In genomic region chr11:75527130-75527529, GRCh38 we compare ENCODE assay signal across 1 cellular context.
TF ChIP-seq lines count a peak whose summit lies in the region.

No MANE protein-coding gene starts in this region.

TF ChIP-seq in K562, 482 proteins besides CTCF, POLR2A, EP300 and RAD21 (continued from another document):
- TF ChIP-seq, protein P1, sequence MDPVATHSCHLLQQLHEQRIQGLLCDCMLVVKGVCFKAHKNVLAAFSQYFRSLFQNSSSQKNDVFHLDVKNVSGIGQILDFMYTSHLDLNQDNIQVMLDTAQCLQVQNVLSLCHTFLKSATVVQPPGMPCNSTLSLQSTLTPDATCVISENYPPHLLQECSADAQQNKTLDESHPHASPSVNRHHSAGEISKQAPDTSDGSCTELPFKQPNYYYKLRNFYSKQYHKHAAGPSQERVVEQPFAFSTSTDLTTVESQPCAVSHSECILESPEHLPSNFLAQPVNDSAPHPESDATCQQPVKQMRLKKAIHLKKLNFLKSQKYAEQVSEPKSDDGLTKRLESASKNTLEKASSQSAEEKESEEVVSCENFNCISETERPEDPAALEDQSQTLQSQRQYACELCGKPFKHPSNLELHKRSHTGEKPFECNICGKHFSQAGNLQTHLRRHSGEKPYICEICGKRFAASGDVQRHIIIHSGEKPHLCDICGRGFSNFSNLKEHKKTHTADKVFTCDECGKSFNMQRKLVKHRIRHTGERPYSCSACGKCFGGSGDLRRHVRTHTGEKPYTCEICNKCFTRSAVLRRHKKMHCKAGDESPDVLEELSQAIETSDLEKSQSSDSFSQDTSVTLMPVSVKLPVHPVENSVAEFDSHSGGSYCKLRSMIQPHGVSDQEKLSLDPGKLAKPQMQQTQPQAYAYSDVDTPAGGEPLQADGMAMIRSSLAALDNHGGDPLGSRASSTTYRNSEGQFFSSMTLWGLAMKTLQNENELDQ (CRISPR knock-in tag; IDR thresholded peaks at IDR 0.05; ENCODE audit: borderline replicate concordance) = no peak
- TF ChIP-seq, protein P2, sequence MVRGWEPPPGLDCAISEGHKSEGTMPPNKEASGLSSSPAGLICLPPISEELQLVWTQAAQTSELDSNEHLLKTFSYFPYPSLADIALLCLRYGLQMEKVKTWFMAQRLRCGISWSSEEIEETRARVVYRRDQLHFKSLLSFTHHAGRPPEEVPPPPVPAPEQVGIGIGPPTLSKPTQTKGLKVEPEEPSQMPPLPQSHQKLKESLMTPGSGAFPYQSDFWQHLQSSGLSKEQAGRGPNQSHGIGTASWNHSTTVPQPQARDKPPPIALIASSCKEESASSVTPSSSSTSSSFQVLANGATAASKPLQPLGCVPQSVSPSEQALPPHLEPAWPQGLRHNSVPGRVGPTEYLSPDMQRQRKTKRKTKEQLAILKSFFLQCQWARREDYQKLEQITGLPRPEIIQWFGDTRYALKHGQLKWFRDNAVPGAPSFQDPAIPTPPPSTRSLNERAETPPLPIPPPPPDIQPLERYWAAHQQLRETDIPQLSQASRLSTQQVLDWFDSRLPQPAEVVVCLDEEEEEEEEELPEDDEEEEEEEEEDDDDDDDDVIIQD (CRISPR knock-in tag; IDR thresholded peaks at IDR 0.05) = no peak
- TF ChIP-seq CREB3L1 (IDR thresholded peaks at IDR 0.05; ENCODE audit: borderline replicate concordance, low read depth) (no peak), HDAC8 (tag; IDR thresholded peaks at IDR 0.05) (no peak), PTBP1 (IDR thresholded peaks at IDR 0.05; ENCODE audit: low read depth, low read length) (0 out of 2 replicates have a peak, but pooled peaks have one; percentile 25), JUN (IDR thresholded peaks at IDR 0.05; ENCODE audit: borderline replicate concordance, low read depth, low read length) (no peak), JUN (CRISPR knock-in tag; IDR thresholded peaks at IDR 0.05; ENCODE audit: borderline replicate concordance) (no peak), ZFP36 (IDR thresholded peaks at IDR 0.05; ENCODE audit: low read depth, low read length, partially characterized antibody) (peak; percentile 80), TARDBP (IDR thresholded peaks at IDR 0.05) (no peak), MXD1 (CRISPR knock-in tag; IDR thresholded peaks at IDR 0.05; ENCODE audit: borderline replicate concordance, poor library complexity, severe bottlenecking) (no peak), ZNF316 (IDR thresholded peaks at IDR 0.05) (no peak), NCOA4 (IDR thresholded peaks at IDR 0.05; ENCODE audit: partially characterized antibody) (no peak), XRCC3 (IDR thresholded peaks at IDR 0.05) (no peak), SMARCA5 (IDR thresholded peaks at IDR 0.05) (0 out of 2 replicates have a peak, but pooled peaks have one; percentile 31), ZNF785 (CRISPR knock-in tag; IDR thresholded peaks at IDR 0.05) (no peak), E2F3 (CRISPR knock-in tag; IDR thresholded peaks at IDR 0.05) (no peak), SETDB1 (IDR thresholded peaks at IDR 0.05; ENCODE audit: low read length) (no peak), KDM1A (IDR thresholded peaks at IDR 0.05) (peak; percentile 33 to 42; a peak in 2 of 4 replicates), RUNX1 (IDR thresholded peaks at IDR 0.05; ENCODE audit: low read depth) (no peak), ZBTB1 (CRISPR knock-in tag; IDR thresholded peaks at IDR 0.05; ENCODE audit: borderline replicate concordance, low read depth) (no peak), PTTG1 (tag; IDR thresholded peaks at IDR 0.05; ENCODE audit: low read depth) (no peak), ZNF561 (CRISPR knock-in tag; conservative IDR thresholded peaks at IDR 0.05) (no peak), ZNF212 (CRISPR knock-in tag; IDR thresholded peaks at IDR 0.05) (no peak), ILK (tag; IDR thresholded peaks at IDR 0.05; ENCODE audit: borderline replicate concordance, low read depth) (no peak), WHSC1 (IDR thresholded peaks at IDR 0.05; ENCODE audit: low read length) (no peak), SP2 (IDR thresholded peaks at IDR 0.05; ENCODE audit: extremely low read depth, low read depth, low read length, poor library complexity, severe bottlenecking) (no peak), PRPF4 (IDR thresholded peaks at IDR 0.05; ENCODE audit: insufficient read depth, low read depth, low read length, poor library complexity, severe bottlenecking) (no peak), REST (CRISPR knock-in tag; IDR thresholded peaks at IDR 0.05; ENCODE audit: low read depth) (no peak)
- TF ChIP-seq, protein P3, sequence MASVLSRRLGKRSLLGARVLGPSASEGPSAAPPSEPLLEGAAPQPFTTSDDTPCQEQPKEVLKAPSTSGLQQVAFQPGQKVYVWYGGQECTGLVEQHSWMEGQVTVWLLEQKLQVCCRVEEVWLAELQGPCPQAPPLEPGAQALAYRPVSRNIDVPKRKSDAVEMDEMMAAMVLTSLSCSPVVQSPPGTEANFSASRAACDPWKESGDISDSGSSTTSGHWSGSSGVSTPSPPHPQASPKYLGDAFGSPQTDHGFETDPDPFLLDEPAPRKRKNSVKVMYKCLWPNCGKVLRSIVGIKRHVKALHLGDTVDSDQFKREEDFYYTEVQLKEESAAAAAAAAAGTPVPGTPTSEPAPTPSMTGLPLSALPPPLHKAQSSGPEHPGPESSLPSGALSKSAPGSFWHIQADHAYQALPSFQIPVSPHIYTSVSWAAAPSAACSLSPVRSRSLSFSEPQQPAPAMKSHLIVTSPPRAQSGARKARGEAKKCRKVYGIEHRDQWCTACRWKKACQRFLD (CRISPR knock-in tag; IDR thresholded peaks at IDR 0.05) = no peak
- TF ChIP-seq, protein P4, sequence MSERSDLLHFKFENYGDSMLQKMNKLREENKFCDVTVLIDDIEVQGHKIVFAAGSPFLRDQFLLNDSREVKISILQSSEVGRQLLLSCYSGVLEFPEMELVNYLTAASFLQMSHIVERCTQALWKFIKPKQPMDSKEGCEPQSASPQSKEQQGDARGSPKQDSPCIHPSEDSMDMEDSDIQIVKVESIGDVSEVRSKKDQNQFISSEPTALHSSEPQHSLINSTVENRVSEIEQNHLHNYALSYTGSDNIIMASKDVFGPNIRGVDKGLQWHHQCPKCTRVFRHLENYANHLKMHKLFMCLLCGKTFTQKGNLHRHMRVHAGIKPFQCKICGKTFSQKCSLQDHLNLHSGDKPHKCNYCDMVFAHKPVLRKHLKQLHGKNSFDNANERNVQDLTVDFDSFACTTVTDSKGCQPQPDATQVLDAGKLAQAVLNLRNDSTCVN (CRISPR knock-in tag; IDR thresholded peaks at IDR 0.05) = no peak
